Comparison of ENCODE assay signal across 20 cellular contexts in the genomic region with DNA sequence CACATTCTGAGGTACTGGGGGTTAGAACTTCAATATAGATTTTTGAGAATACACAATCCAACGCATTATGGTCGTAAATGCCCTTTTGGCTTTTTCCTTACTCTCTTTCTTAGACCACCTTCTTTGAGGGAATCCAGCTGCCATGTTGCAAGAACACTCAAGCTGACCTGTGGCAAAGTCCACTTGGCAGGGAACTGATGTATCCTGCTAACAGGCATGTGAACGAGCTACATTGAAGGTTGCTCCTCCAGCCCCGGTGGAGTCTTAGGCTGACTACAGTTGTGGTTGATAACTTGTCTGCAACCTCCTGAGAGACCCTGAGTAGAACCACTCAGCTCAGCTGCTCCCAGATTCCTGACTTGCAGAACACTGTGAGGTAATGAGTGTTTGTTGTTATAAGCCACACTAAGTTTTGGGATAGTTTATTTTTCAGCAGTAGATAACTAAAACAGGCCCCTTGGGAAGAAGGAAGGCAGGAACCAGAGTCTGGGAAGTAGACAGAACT.
"Had no signal": no experiment of that assay in that cellular context is flagged by ENCODE, and none has a peak within 500 bp of the region (broad histone marks: within the 10 kb centered on the region; RNA-seq: fewer than 3 reads in every experiment).

No MANE protein-coding gene starts in this region.

- ATAC-seq: effector memory CD8-positive, alpha-beta T cell; gastrocnemius medialis; left lobe of liver; natural killer cell; pancreas had no signal

- H3K27ac ChIP-seq: gastrocnemius medialis, pancreas, sigmoid colon, spleen, suprapubic skin, transverse colon, vagina had no signal

- H3K9me3 ChIP-seq: gastrocnemius medialis, pancreas, sigmoid colon, spleen, suprapubic skin, transverse colon, vagina had no signal

- H3K4me1 ChIP-seq: gastrocnemius medialis, pancreas, sigmoid colon, spleen, vagina had no signal

- H3K4me3 ChIP-seq: gastrocnemius medialis, lung, pancreas, sigmoid colon, spleen, suprapubic skin, transverse colon, vagina had no signal

- H3K27me3 ChIP-seq: gastrocnemius medialis, pancreas, sigmoid colon, suprapubic skin, transverse colon, vagina had no signal

- H3K36me3 ChIP-seq: gastrocnemius medialis, pancreas, sigmoid colon, spleen, suprapubic skin, transverse colon, vagina had no signal

- DNase-seq: cortex of kidney; effector memory CD8-positive, alpha-beta T cell; erythroblast; foreskin fibroblast; gastrocnemius medialis; head of caudate nucleus; kidney; natural killer cell; occipital lobe; pancreas; sigmoid colon; spleen; stimulated activated CD4-positive, alpha-beta T cell treated with anti-CD3 and anti-CD28 coated beads, Interleukin-2, amount 100 ng/mL, for 48 hours; stimulated activated naive B cell treated with anti-CD40 and anti-IgM and Interleukin-4, amounts not matched to agents 10 μg/mL and 1 μg/mL and 100 μg/mL, for 72 hours; transverse colon had no signal

- FAIRE-seq: endometrium, kidney, pancreas had no signal
